In genomic region chr7:98733036-98733435, GRCh38 we compare ENCODE assay signal across 8 cellular contexts.
DNase-seq lines count a peak whose midpoint lies in the region; ATAC-seq and TF ChIP-seq lines count a peak whose summit lies in the region.

No MANE protein-coding gene starts in this region.

- H3K36me3 ChIP-seq in MM.1S (replicated peaks; ENCODE audit: insufficient read depth, low read length) = no peaks in the 10 kb centered on the region

- no peaks in the 10 kb centered on the region for H3K4me1 ChIP-seq in MM.1S (ENCODE audit: low read length)

- H3K9me2 ChIP-seq in MM.1S (replicated peaks; ENCODE audit: insufficient read depth, low read length) = no peaks in the 10 kb centered on the region

- H3K27ac Mint-ChIP-seq in activated CD4-positive, alpha-beta T cell treated with anti-CD3 and anti-CD28 coated beads, Interleukin-2, amount 10 ng/mL, durations not matched to agents 24 days and 14 days = no peak overlapping the region
- H3K27ac Mint-ChIP-seq in glutamatergic neuron (ENCODE audit: unreplicated experiment) = no peak overlapping the region
- no peak overlapping the region for H3K27ac Mint-ChIP-seq in stimulated activated naive B cell treated with anti-CD40 and anti-IgM and Interleukin-4, amounts not matched to agents 10 μg/mL and 1 μg/mL and 100 μg/mL, for 72 hours

- peak; percentile 64 to 72 for ATAC-seq in stimulated activated naive B cell treated with anti-CD40 and anti-IgM and Interleukin-4, amounts not matched to agents 10 μg/mL and 1 μg/mL and 100 μg/mL, for 72 hours (replicated peaks)
- ATAC-seq in GM21447 (IDR thresholded peaks at IDR 0.05; ENCODE audit: unreplicated experiment) (no peak), HG03039 (IDR thresholded peaks at IDR 0.05; ENCODE audit: unreplicated experiment) (no peak)

- no peaks in the 10 kb centered on the region for H4K20me1 ChIP-seq in MM.1S (ENCODE audit: insufficient read depth, low read length)

- H3F3A ChIP-seq in MM.1S (ENCODE audit: insufficient read depth, low read length) = no peaks in the 10 kb centered on the region

- intact Hi-C loops in activated CD4-positive, alpha-beta T cell treated with anti-CD3 and anti-CD28 coated beads, Interleukin-2, amount 10 ng/mL, durations not matched to agents 24 days and 14 days (cut with micrococcal nuclease) = no loop called here

- H2AFZ ChIP-seq in MM.1S (ENCODE audit: low read length) = no peak overlapping the region

- H3K27me3 Mint-ChIP-seq in activated CD4-positive, alpha-beta T cell treated with anti-CD3 and anti-CD28 coated beads, Interleukin-2, amount 10 ng/mL, durations not matched to agents 24 days and 14 days = no peaks in the 10 kb centered on the region
- peaks cover 2% of the 10 kb centered on the region for H3K27me3 Mint-ChIP-seq in glutamatergic neuron (ENCODE audit: unreplicated experiment)
- peaks cover 17 to 29% of the 10 kb centered on the region in 2 donors for H3K27me3 Mint-ChIP-seq in stimulated activated naive B cell treated with anti-CD40 and anti-IgM and Interleukin-4, amounts not matched to agents 10 μg/mL and 1 μg/mL and 100 μg/mL, for 72 hours

- H3K4me3 Mint-ChIP-seq in activated CD4-positive, alpha-beta T cell treated with anti-CD3 and anti-CD28 coated beads, Interleukin-2, amount 10 ng/mL, durations not matched to agents 24 days and 14 days = no peak overlapping the region
- H3K4me3 Mint-ChIP-seq in glutamatergic neuron (ENCODE audit: unreplicated experiment) = no peak overlapping the region
- H3K4me3 Mint-ChIP-seq in stimulated activated naive B cell treated with anti-CD40 and anti-IgM and Interleukin-4, amounts not matched to agents 10 μg/mL and 1 μg/mL and 100 μg/mL, for 72 hours = no peak overlapping the region

- H3K27me3 ChIP-seq in MM.1S (replicated peaks; ENCODE audit: insufficient read depth, low read length) = no peaks in the 10 kb centered on the region

- H3K4me3 ChIP-seq in MM.1S (ENCODE audit: low read length) = no peak overlapping the region

- no peaks in the 10 kb centered on the region for H3K36me3 Mint-ChIP-seq in activated CD4-positive, alpha-beta T cell treated with anti-CD3 and anti-CD28 coated beads, Interleukin-2, amount 10 ng/mL, durations not matched to agents 24 days and 14 days (ENCODE audit: low read depth)
- H3K36me3 Mint-ChIP-seq in glutamatergic neuron (ENCODE audit: unreplicated experiment) = no peaks in the 10 kb centered on the region
- no peaks in the 10 kb centered on the region for H3K36me3 Mint-ChIP-seq in stimulated activated naive B cell treated with anti-CD40 and anti-IgM and Interleukin-4, amounts not matched to agents 10 μg/mL and 1 μg/mL and 100 μg/mL, for 72 hours

- H3K79me2 ChIP-seq in MM.1S (ENCODE audit: low read length) = no peaks in the 10 kb centered on the region

- no peak overlapping the region for H3K4me2 ChIP-seq in MM.1S (ENCODE audit: low read depth, low read length)

- TF ChIP-seq CTCF in 22Rv1 (IDR thresholded peaks at IDR 0.05) (peak; percentile 87), MM.1S (IDR thresholded peaks at IDR 0.05; ENCODE audit: low read length) (peak; percentile 65), glutamatergic neuron (IDR thresholded peaks at IDR 0.05; ENCODE audit: partially characterized antibody, unreplicated experiment) (peak; percentile 75)

- no peaks in the 10 kb centered on the region for H3K9me3 ChIP-seq in MM.1S (replicated peaks; ENCODE audit: insufficient read depth, low read length)

- no peaks in the 10 kb centered on the region for H3K4me1 Mint-ChIP-seq in activated CD4-positive, alpha-beta T cell treated with anti-CD3 and anti-CD28 coated beads, Interleukin-2, amount 10 ng/mL, durations not matched to agents 24 days and 14 days
- H3K4me1 Mint-ChIP-seq in glutamatergic neuron (ENCODE audit: low read depth, unreplicated experiment) = no peaks in the 10 kb centered on the region
- no peaks in the 10 kb centered on the region for H3K4me1 Mint-ChIP-seq in stimulated activated naive B cell treated with anti-CD40 and anti-IgM and Interleukin-4, amounts not matched to agents 10 μg/mL and 1 μg/mL and 100 μg/mL, for 72 hours

- no peak overlapping the region for H3K9ac ChIP-seq in MM.1S (ENCODE audit: low read length)

- peak; percentile 40 for DNase-seq in GM03348 (ENCODE audit: low spot score)
- DNase-seq in MM.1S = peak; percentile 46
- DNase-seq in activated CD4-positive, alpha-beta T cell treated with anti-CD3 and anti-CD28 coated beads, Interleukin-2, amount 10 ng/mL, durations not matched to agents 24 days and 14 days = peak; percentile 83
- DNase-seq in glutamatergic neuron = peak; percentile 73
- DNase-seq in stimulated activated naive B cell treated with anti-CD40 and anti-IgM and Interleukin-4, amounts not matched to agents 10 μg/mL and 1 μg/mL and 100 μg/mL, for 72 hours = peak; percentile 34

- H3K27ac ChIP-seq in 22Rv1 (no peak overlapping the region), MM.1S (ENCODE audit: low read length) (no peak overlapping the region)

- no peaks in the 10 kb centered on the region for H3K9me3 Mint-ChIP-seq in activated CD4-positive, alpha-beta T cell treated with anti-CD3 and anti-CD28 coated beads, Interleukin-2, amount 10 ng/mL, durations not matched to agents 24 days and 14 days
- no peaks in the 10 kb centered on the region for H3K9me3 Mint-ChIP-seq in glutamatergic neuron (ENCODE audit: unreplicated experiment)
- peaks cover 4 to 6% of the 10 kb centered on the region in 2 donors for H3K9me3 Mint-ChIP-seq in stimulated activated naive B cell treated with anti-CD40 and anti-IgM and Interleukin-4, amounts not matched to agents 10 μg/mL and 1 μg/mL and 100 μg/mL, for 72 hours

Comparison
In these comparisons a context has a peak if more than half of its experiments do, and no peak if none do; other contexts are left out.
1. ATAC-seq: peak in stimulated activated naive B cell treated with anti-CD40 and anti-IgM and Interleukin-4, amounts not matched to agents 10 μg/mL and 1 μg/mL and 100 μg/mL, for 72 hours (2 of 2); none in GM21447 (single experiment) and HG03039 (single experiment).
2. Peak in every context shown above with its lines, with median percentiles within 50 percentile points of each other: CTCF ChIP-seq and DNase-seq.